ENCODE assay signal across 13 cellular contexts in genomic region chrX:137033774-137034507, GRCh38. TPM values are rescaled to one million over a fixed set of nuclear protein-coding genes. Genes with fewer than 3 reads are reported as not detected.
DNase-seq lines count a peak whose midpoint lies in the region; ATAC-seq and TF ChIP-seq lines count a peak whose summit lies in the region.
"Had no signal": no experiment of that assay in that cellular context is flagged by ENCODE, and none has a peak within 500 bp of the region (broad histone marks: within the 10 kb centered on the region; RNA-seq: fewer than 3 reads in every experiment).

Gene GPR101, minus strand, starts transcription at chrX:137033995. Its CDS starts 2,321 bp downstream, at chrX:137031674.

- TF ChIP-seq CTCF in DND-41 (IDR thresholded peaks at IDR 0.05; ENCODE audit: borderline replicate concordance, extremely low read depth, low read length, poor library complexity, severe bottlenecking): no peak
- TF ChIP-seq CTCF in lower leg skin (IDR thresholded peaks at IDR 0.05): no peak

- H3K4me1 ChIP-seq in DND-41 (ENCODE audit: insufficient read depth, low read length) (peaks cover 18% of the 10 kb centered on the region), muscle layer of duodenum (ENCODE audit: control insufficient read depth in 1 of 2, insufficient read depth in 2 of 2, low read length in 2 of 2) (peaks cover 0 to 19% of the 10 kb centered on the region in 2 donors)
- H3K4me1 ChIP-seq: colonic mucosa had no signal

- peak within 1 kb of the TSS; percentile 43; the same call in 1 of the 2 replicates for H3K9ac ChIP-seq in DND-41 (ENCODE audit: low read depth, low read length)

- H3K36me3 ChIP-seq in DND-41 (ENCODE audit: insufficient read depth, low read length): no peaks in the 10 kb centered on the region
- H3K36me3 ChIP-seq in muscle layer of duodenum (ENCODE audit: control insufficient read depth in 1 of 2, insufficient read depth in 2 of 2, low read length in 2 of 2): no peaks in the 10 kb centered on the region
- H3K36me3 ChIP-seq: colonic mucosa had no signal

- H3K27me3 Mint-ChIP-seq in activated naive CD8-positive, alpha-beta T cell: peaks cover 20% of the 10 kb centered on the region

- no peaks in the 10 kb centered on the region for H3K79me2 ChIP-seq in DND-41 (ENCODE audit: insufficient read depth, low read length)

- H3K9me3 Mint-ChIP-seq in activated naive CD8-positive, alpha-beta T cell (ENCODE audit: low read depth): no peaks in the 10 kb centered on the region

- intact Hi-C loops in lower leg skin (cut with DNase I; ENCODE audit: low total_unique reads): no loop called here

- WGBS in lower leg skin, 2 donors: 9 to 38% methylated on average over 12 to 33 of the region's 68 CpGs

- H3K27ac Mint-ChIP-seq in activated naive CD8-positive, alpha-beta T cell: no peak within 1 kb of the TSS

- H3K4me1 Mint-ChIP-seq in activated naive CD8-positive, alpha-beta T cell (ENCODE audit: low read depth): peaks cover 12% of the 10 kb centered on the region

- no peaks in the 10 kb centered on the region for H3K36me3 Mint-ChIP-seq in activated naive CD8-positive, alpha-beta T cell

- peak within 1 kb of the TSS; percentile 100 for H3K4me2 ChIP-seq in DND-41 (ENCODE audit: insufficient read depth, low read length)

- DNase-seq in DMS53 (lab: John Stamatoyannopoulos, UW): peak; percentile 49
- DNase-seq in DMS53 treated with DMSO at 0.1 percent for 48 hours (lab: John Stamatoyannopoulos, UW; ENCODE audit: unreplicated experiment): no peak
- DNase-seq in DND-41: no peak
- no peak for DNase-seq in globus pallidus (ENCODE audit: low spot score)
- no peak for DNase-seq in lower leg skin (ENCODE audit: low spot score in 2 of 2)
- DNase-seq in AML-193 (lab: John Stamatoyannopoulos, UW): no peak
- DNase-seq: colonic mucosa, GF-D8, Karpas-422 had no signal

- H2AFZ ChIP-seq in DND-41 (ENCODE audit: low read depth, low read length): peak within 1 kb of the TSS; percentile 84; the same call in 1 of the 2 replicates

- ATAC-seq in DND-41 (ENCODE audit: insufficient read depth, low read depth): no peak

- H3K27ac ChIP-seq in DND-41 (ENCODE audit: low read length): no peak within 1 kb of the TSS
- no peak within 1 kb of the TSS for H3K27ac ChIP-seq in muscle layer of duodenum (ENCODE audit: low read length)
- H3K27ac ChIP-seq: colonic mucosa had no signal

- H3K4me3 Mint-ChIP-seq in activated naive CD8-positive, alpha-beta T cell: peak within 1 kb of the TSS; percentile 77

- H3K4me3 ChIP-seq in DND-41 (ENCODE audit: low read depth in 1 of 2, low read length in 2 of 2) (peak within 1 kb of the TSS in 1 of 2 experiments; percentile 64; a peak in 2 of 4 replicates), muscle layer of duodenum (ENCODE audit: low read depth in 1 of 2, low read length in 2 of 2) (peak within 1 kb of the TSS; percentile 24 to 66), lower leg skin (ENCODE audit: low read depth, poor library complexity, severe bottlenecking) (no peak within 1 kb of the TSS)

- no peaks in the 10 kb centered on the region for H3K9me3 ChIP-seq in DND-41 (ENCODE audit: insufficient read depth, low read length, severe bottlenecking)
- no peaks in the 10 kb centered on the region for H3K9me3 ChIP-seq in muscle layer of duodenum (ENCODE audit: control insufficient read depth in 1 of 2, low read length in 2 of 2)
- H3K9me3 ChIP-seq: colonic mucosa had no signal

- H3K27me3 ChIP-seq in DND-41 (ENCODE audit: insufficient read depth, low read length, poor library complexity) (peaks cover 21% of the 10 kb centered on the region), muscle layer of duodenum (ENCODE audit: low read depth, low read length) (peaks cover 19% of the 10 kb centered on the region)

- no peak for TF ChIP-seq POLR2A in lower leg skin (IDR thresholded peaks at IDR 0.05)

- no peaks in the 10 kb centered on the region for H4K20me1 ChIP-seq in DND-41 (ENCODE audit: insufficient read depth, low read length)

RNA-seq across cellular contexts. Expression of gene GPR101, which starts in this region (rescaled TPM):
- not detected for total RNA-seq in lower leg skin
- total RNA-seq: colonic mucosa; glomerular endothelial cell; T-helper 1 cell treated with Interleukin-12 subunit alpha and Interleukin-12 subunit beta and Interleukin-4 antibody, amounts not matched to agents 30 ng/mL and 1 ng/mL, for 36 hours had no signal
